Comparison of ENCODE assay signal across 28 cellular contexts in the genomic region with DNA sequence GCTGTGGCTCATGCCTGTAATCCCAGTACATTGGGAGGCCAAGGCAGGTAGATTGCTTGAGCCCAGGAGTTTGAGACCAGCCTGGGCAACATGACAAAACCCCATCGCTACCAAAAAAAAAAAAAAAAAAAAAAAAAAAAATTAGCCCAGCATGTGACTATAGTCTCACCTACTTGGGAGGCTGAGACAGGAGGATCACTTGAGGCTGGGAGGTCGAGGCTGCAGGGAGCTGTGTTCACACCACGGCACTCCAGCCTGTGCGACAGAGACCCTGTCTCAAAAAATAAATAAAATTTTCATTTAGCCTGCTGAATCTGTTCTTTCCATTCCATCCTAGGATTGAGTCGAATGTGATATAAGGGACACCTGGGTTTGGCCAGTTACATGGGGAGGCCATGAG. TPM values are rescaled to one million over a fixed set of nuclear protein-coding genes. Genes with fewer than 3 reads are reported as not detected.
DNase-seq lines count a peak whose midpoint lies in the region; ATAC-seq, FAIRE-seq and TF ChIP-seq lines count a peak whose summit lies in the region.
"Had no signal": no experiment of that assay in that cellular context is flagged by ENCODE, and none has a peak within 500 bp of the region (broad histone marks: within the 10 kb centered on the region; RNA-seq: fewer than 3 reads in every experiment).

No MANE protein-coding gene starts in this region.

- H3K4me3 ChIP-seq in ACC112 (ENCODE audit: low read depth, low read length) (no peak overlapping the region), HUES48 (ENCODE audit: low read depth, low read length) (no peak overlapping the region), hepatocyte (no peak overlapping the region), rectal smooth muscle tissue (ENCODE audit: low read length) (no peak overlapping the region)
- H3K4me3 ChIP-seq: Peyer's patch, psoas muscle, suprapubic skin had no signal

- H3K9me2 ChIP-seq in hepatocyte (replicated peaks; ENCODE audit: insufficient read depth) = no peaks in the 10 kb centered on the region

- no peak overlapping the region for H2AFZ ChIP-seq in ACC112 (ENCODE audit: low read length, unreplicated experiment)
- H2AFZ ChIP-seq in hepatocyte = no peak overlapping the region

- H3K27me3 ChIP-seq in ACC112 (ENCODE audit: insufficient read depth, low read length) = no peaks in the 10 kb centered on the region
- no peaks in the 10 kb centered on the region for H3K27me3 ChIP-seq in HUES48 (ENCODE audit: control insufficient read depth, insufficient read depth, low read length)
- no peaks in the 10 kb centered on the region for H3K27me3 ChIP-seq in hepatocyte
- no peaks in the 10 kb centered on the region for H3K27me3 ChIP-seq in rectal smooth muscle tissue (ENCODE audit: control insufficient read depth, insufficient read depth, low read length)
- H3K27me3 ChIP-seq: BE2C, neutrophil, Peyer's patch, suprapubic skin had no signal

- H3K79me2 ChIP-seq in ACC112 (ENCODE audit: control insufficient read depth, insufficient read depth, low read length, unreplicated experiment) (peaks cover 50% of the 10 kb centered on the region), hepatocyte (peaks cover 41% of the 10 kb centered on the region)

- FAIRE-seq in H54 (lab: Jason Lieb, UNC) = no peak
- FAIRE-seq: bronchial epithelial cell had no signal

- no peak overlapping the region for H3K4me2 ChIP-seq in hepatocyte

- no peak for TF ChIP-seq CTCF in hepatocyte (IDR thresholded peaks at IDR 0.05; ENCODE audit: poor library complexity)

- no peak for ATAC-seq in HG02981 (IDR thresholded peaks at IDR 0.05; ENCODE audit: unreplicated experiment)
- ATAC-seq: stimulated activated memory B cell treated with anti-CD40 and anti-IgM and Interleukin-4, amounts not matched to agents 10 μg/mL and 1 μg/mL and 100 μg/mL, for 72 hours had no signal

- H3K27ac ChIP-seq in ACC112 (ENCODE audit: low read depth, low read length) (peak overlapping the region; percentile 73), HUES48 (ENCODE audit: low read depth, low read length) (peak overlapping the region; percentile 87), hepatocyte (peak overlapping the region; percentile 65), rectal smooth muscle tissue (ENCODE audit: low read depth, low read length) (peak overlapping the region; percentile 75)
- H3K27ac ChIP-seq: neutrophil, psoas muscle had no signal

- no peaks in the 10 kb centered on the region for H4K20me1 ChIP-seq in hepatocyte (ENCODE audit: insufficient read depth, poor library complexity, severe bottlenecking)

- DNase-seq in hepatocyte (ENCODE audit: low spot score) = no peak
- no peak for DNase-seq in ACHN
- DNase-seq in NCI-H1105 (lab: John Stamatoyannopoulos, UW) = no peak
- DNase-seq in H54 (ENCODE audit: insufficient read length, low spot score) = no peak
- DNase-seq: activated CD4-positive, alpha-beta memory T cell treated with anti-CD3 and anti-CD28 coated beads, Interleukin-2, amount 10 ng/mL, durations not matched to agents 7 days and 5 days; BE2C; CD8-positive, alpha-beta memory T cell; DMS153; H9; MV-4-11; naive B cell; NCI-H1436 treated with DMSO at 0.1 percent for 48 hours; NCI-H2107; NCI-H345; NCI-H774; psoas muscle; SIG-M5 had no signal

- 89% methylated on average over 5 of the region's 5 CpGs for WGBS in hepatocyte (ENCODE audit: low lambda C conversion rate, missing lambda C conversion rate)

- H3K36me3 ChIP-seq in ACC112 (ENCODE audit: insufficient read depth, low read length) (peaks cover 32% of the 10 kb centered on the region), HUES48 (ENCODE audit: control insufficient read depth, insufficient read depth, low read length) (no peaks in the 10 kb centered on the region), hepatocyte (replicated peaks; ENCODE audit: insufficient read depth, low read depth) (no peaks in the 10 kb centered on the region), rectal smooth muscle tissue (ENCODE audit: control insufficient read depth, insufficient read depth, low read length) (no peaks in the 10 kb centered on the region)
- H3K36me3 ChIP-seq: BE2C, neutrophil, Peyer's patch, suprapubic skin had no signal

- in situ Hi-C loops in ACHN (cut with HindIII; ENCODE audit: low pct_ligation_motif_present, low pct_unique_long_range_greater_than_20kb, low sequenced_read_pairs) = no loop called here

- no peak overlapping the region for H3K9ac ChIP-seq in HUES48 (ENCODE audit: low read depth, low read length)
- H3K9ac ChIP-seq in rectal smooth muscle tissue (ENCODE audit: low read length) = no peak overlapping the region

- H3K9me3 ChIP-seq in HUES48 (ENCODE audit: control insufficient read depth, insufficient read depth, low read length) (no peaks in the 10 kb centered on the region), hepatocyte (ENCODE audit: low read depth) (no peaks in the 10 kb centered on the region)
- H3K9me3 ChIP-seq: BE2C, neutrophil, Peyer's patch, suprapubic skin had no signal

- H3K4me1 ChIP-seq in ACC112 (ENCODE audit: control insufficient read depth, insufficient read depth, low read length, unreplicated experiment) (peaks cover 20% of the 10 kb centered on the region), HUES48 (ENCODE audit: control insufficient read depth, insufficient read depth, low read length) (peaks cover 13% of the 10 kb centered on the region), hepatocyte (ENCODE audit: insufficient read depth) (peaks cover 16% of the 10 kb centered on the region), rectal smooth muscle tissue (ENCODE audit: control insufficient read depth, insufficient read depth, low read length) (peaks cover 32% of the 10 kb centered on the region)
- H3K4me1 ChIP-seq: BE2C, Peyer's patch, psoas muscle had no signal

- no peak for TF ChIP-seq POLR2A in H54 (IDR thresholded peaks at IDR 0.05; ENCODE audit: low read depth, low read length)

RNA-seq across cellular contexts. Expression of gene PRICKLE2, which starts 14.6 kb away (rescaled TPM):
- total RNA-seq in hepatocyte = 21.1 and 30.3 TPM in 2 replicates
- 8.5 TPM in 2 replicates for polyA plus RNA-seq in hepatocyte
- total RNA-seq: A673; activated CD4-positive, alpha-beta memory T cell treated with anti-CD3 and anti-CD28 coated beads, Interleukin-2, amount 10 ng/mL, durations not matched to agents 7 days and 5 days; CD8-positive, alpha-beta memory T cell; T-helper 2 cell treated with Interferon-gamma antibody and Interleukin-4, amounts not matched to agents 100 ng/mL and 5 ng/mL, for 36 hours had no signal
- polyA plus RNA-seq: CD8-positive, alpha-beta memory T cell had no signal
